16 cellular contexts compared by ENCODE assay signal in genomic region chr9:112917987-112918362, GRCh38. TPM values are rescaled to one million over a fixed set of nuclear protein-coding genes. Genes with fewer than 3 reads are reported as not detected.
DNase-seq lines count a peak whose midpoint lies in the region; ATAC-seq and TF ChIP-seq lines count a peak whose summit lies in the region.
"Had no signal": no experiment of that assay in that cellular context is flagged by ENCODE, and none has a peak within 500 bp of the region (broad histone marks: within the 10 kb centered on the region; RNA-seq: fewer than 3 reads in every experiment).

No MANE protein-coding gene starts in this region.

- peak overlapping the region; percentile 55 for H3K4me2 ChIP-seq in HCT116 (ENCODE audit: low read length)
- H3K4me2 ChIP-seq: BLaER1 treated with 17β-estradiol and CSF1 and Interleukin-3, amounts not matched to agents 10 nM and 100 nM had no signal

- TF ChIP-seq RAD21 in HCT116 (IDR thresholded peaks at IDR 0.05; ENCODE audit: low read depth) = no peak

- H3K9me2 ChIP-seq in HCT116 (ENCODE audit: insufficient read depth) = no peaks in the 10 kb centered on the region; the same call in 1 of the 2 replicates

- H2AFZ ChIP-seq in HCT116 (ENCODE audit: low read depth, low read length, poor library complexity, severe bottlenecking) = no peak overlapping the region

- H3K9me3 ChIP-seq in HCT116 (ENCODE audit: control insufficient read depth in 1 of 2, insufficient read depth in 1 of 2, low read depth in 1 of 2, low read length in 2 of 2) = no peaks in the 10 kb centered on the region
- H3K9me3 ChIP-seq in RWPE2 (ENCODE audit: severe bottlenecking) = no peaks in the 10 kb centered on the region
- H3K9me3 ChIP-seq in transverse colon = no peaks in the 10 kb centered on the region
- H3K9me3 ChIP-seq: BLaER1 treated with 17β-estradiol and CSF1 and Interleukin-3, amounts not matched to agents 10 nM and 100 nM had no signal

- WGBS in transverse colon (ENCODE audit: low coverage in 1 of 2), 2 donors = 20 to 50% methylated on average over 1 of the region's 1 CpG

- BruUV-seq in HCT116 (replicated peaks; lab: Mats Ljungman, UMichigan) = no TSS peak

- DNase-seq in HCT116 (ENCODE audit: low read depth, low spot score) = no peak
- DNase-seq in RWPE2 (ENCODE audit: low spot score) = no peak
- DNase-seq in left colon = no peak
- no peak for DNase-seq in transverse colon
- no peak for DNase-seq in NCI-H1436 treated with DMSO at 0.1 percent for 48 hours (lab: John Stamatoyannopoulos, UW)
- no peak for DNase-seq in SIG-M5 treated with dmso at 0.1 percent for 504 hours (lab: John Stamatoyannopoulos, UW; ENCODE audit: unreplicated experiment)
- DNase-seq: ACHN; CD4-positive, CD25-positive, alpha-beta regulatory T cell; DMS79 treated with DMSO at 0.1 percent for 48 hours; EL; GOT3; H9 had no signal

- CTCF ChIA-PET in HCT116 (lab: Charles Lee) = interaction anchor here (1.2 to 2.3 kb wide), 2 partner anchors 15 to 195 kb away, joined by 4 to 10 read pairs; no protein-coding TSS in a partner anchor

- H3K27me3 ChIP-seq in HCT116 (ENCODE audit: insufficient read depth, low read length) (no peaks in the 10 kb centered on the region), RWPE2 (ENCODE audit: insufficient read depth, poor library complexity, severe bottlenecking) (no peaks in the 10 kb centered on the region), transverse colon (no peaks in the 10 kb centered on the region)
- H3K27me3 ChIP-seq: BLaER1 treated with 17β-estradiol and CSF1 and Interleukin-3, amounts not matched to agents 10 nM and 100 nM had no signal

- TF ChIP-seq EP300 in transverse colon (IDR thresholded peaks at IDR 0.05; ENCODE audit: low read depth) = no peak

- TF ChIP-seq CTCF in HCT116 (IDR thresholded peaks at IDR 0.05 in 2 of 3, conservative IDR thresholded peaks at IDR 0.05 in 1 of 3; ENCODE audit: borderline replicate concordance in 1 of 3, insufficient read depth in 1 of 3, low read depth in 2 of 3, low read length in 2 of 3) = no peak
- no peak for TF ChIP-seq CTCF in RWPE2 (IDR thresholded peaks at IDR 0.05; ENCODE audit: poor library complexity, severe bottlenecking)
- no peak for TF ChIP-seq CTCF in transverse colon (IDR thresholded peaks at IDR 0.05)

- no peaks in the 10 kb centered on the region for H4K20me1 ChIP-seq in HCT116 (ENCODE audit: insufficient read depth)
- H4K20me1 ChIP-seq: BLaER1 treated with 17β-estradiol and CSF1 and Interleukin-3, amounts not matched to agents 10 nM and 100 nM had no signal

- ATAC-seq in HCT116 (peak; percentile 15; the same call in 1 of the 2 replicates), RWPE2 (ENCODE audit: low read depth) (0 out of 3 replicates have a peak, but pooled peaks have one; percentile 12), left colon (peak; percentile 39), HG03108 (IDR thresholded peaks at IDR 0.05; ENCODE audit: unreplicated experiment) (no peak)
- ATAC-seq: HepG2 had no signal

- in situ Hi-C loops in transverse colon (cut with MboI; ENCODE audit: low pct_ligation_motif_present in 1 of 4, low pct_unique_long_range_greater_than_20kb in 1 of 4, low sequenced_read_pairs in 3 of 4) = loop anchor here in 2 of 4 donors (25.0 kb wide), 2 partner anchors 194 to 219 kb away; no protein-coding TSS in a partner anchor

- intact Hi-C loops in HCT116 (cut with micrococcal nuclease) (no loop called here), left colon (cut with DNase I, micrococcal nuclease) (no loop called here), transverse colon (cut with DNase I; ENCODE audit: low total_unique reads) (no loop called here)

- H3K4me3 ChIP-seq in HCT116 (replicated peaks in 1 of 2; ENCODE audit: low read depth in 1 of 2, low read length in 2 of 2) = no peak overlapping the region
- H3K4me3 ChIP-seq in RWPE2 (ENCODE audit: severe bottlenecking) = no peak overlapping the region
- no peak overlapping the region for H3K4me3 ChIP-seq in transverse colon
- H3K4me3 ChIP-seq: BLaER1 treated with 17β-estradiol and CSF1 and Interleukin-3, amounts not matched to agents 10 nM and 100 nM had no signal

- H3K27ac ChIP-seq in HCT116 (ENCODE audit: low read depth, low read length) = no peak overlapping the region
- no peak overlapping the region for H3K27ac ChIP-seq in RWPE2 (ENCODE audit: poor library complexity, severe bottlenecking)
- peak overlapping the region; percentile 4 to 66 (median 42) for H3K27ac ChIP-seq in transverse colon
- H3K27ac ChIP-seq: BLaER1 treated with 17β-estradiol and CSF1 and Interleukin-3, amounts not matched to agents 10 nM and 100 nM had no signal

- peaks cover 0 to 16% of the 10 kb centered on the region in 2 experiments; a peak in 2 of 4 replicates for H3K4me1 ChIP-seq in HCT116 (ENCODE audit: control insufficient read depth in 1 of 2, insufficient read depth in 2 of 2, low read length in 2 of 2)
- no peaks in the 10 kb centered on the region for H3K4me1 ChIP-seq in RWPE2 (ENCODE audit: insufficient read depth, poor library complexity, severe bottlenecking)
- peaks cover 0 to 17% (median 8%) of the 10 kb centered on the region in 4 donors for H3K4me1 ChIP-seq in transverse colon

- TF ChIP-seq POLR2A in HCT116 (IDR thresholded peaks at IDR 0.05; ENCODE audit: borderline replicate concordance, extremely low read depth, insufficient read depth, insufficient read length) = no peak
- TF ChIP-seq POLR2A in transverse colon (IDR thresholded peaks at IDR 0.05) = no peak

- POLR2A ChIA-PET in HCT116 (lab: Charles Lee) = no interaction called here

- no peaks in the 10 kb centered on the region for H3K79me2 ChIP-seq in HCT116 (ENCODE audit: insufficient read depth, low read length)

- no peak overlapping the region for H3K9ac ChIP-seq in HCT116 (ENCODE audit: low read length)
- H3K9ac ChIP-seq: BLaER1 treated with 17β-estradiol and CSF1 and Interleukin-3, amounts not matched to agents 10 nM and 100 nM had no signal

- RAD21 ChIA-PET in HCT116 (lab: Charles Lee; ENCODE audit: low non-redundant PET in 1 of 2, low total read pairs in 2 of 2, uncharacterized antibody in 2 of 2, unreplicated experiment in 2 of 2) = no interaction called here

- no peaks in the 10 kb centered on the region for H3K36me3 ChIP-seq in HCT116 (ENCODE audit: control insufficient read depth in 1 of 2, insufficient read depth in 2 of 2, low read length in 2 of 2)
- no peaks in the 10 kb centered on the region for H3K36me3 ChIP-seq in RWPE2 (ENCODE audit: low read depth)
- no peaks in the 10 kb centered on the region for H3K36me3 ChIP-seq in transverse colon
- H3K36me3 ChIP-seq: BLaER1 treated with 17β-estradiol and CSF1 and Interleukin-3, amounts not matched to agents 10 nM and 100 nM had no signal

TF ChIP-seq in HCT116, 20 proteins besides CTCF, POLR2A, EP300 and RAD21:
- TF ChIP-seq ATF3 (IDR thresholded peaks at IDR 0.05) = 0 out of 2 replicates have a peak, but pooled peaks have one; percentile 7
- no peak for TF ChIP-seq POLR2AphosphoS5 (IDR thresholded peaks at IDR 0.05; ENCODE audit: low read depth, low read length)
- TF ChIP-seq EGR1 (IDR thresholded peaks at IDR 0.05; ENCODE audit: low read depth) = no peak
- no peak for TF ChIP-seq SIN3A (IDR thresholded peaks at IDR 0.05; ENCODE audit: low read depth)

RNA-seq across cellular contexts. Expression of gene SLC46A2, which starts 27.3 kb away (rescaled TPM):
- total RNA-seq in HCT116 (2021; ENCODE audit: unreplicated experiment) = not detected
- polyA plus RNA-seq in HCT116 (2012) = 0.05 and 0.10 TPM in 2 replicates
- not detected for total RNA-seq in left colon
- not detected for total RNA-seq in transverse colon
- total RNA-seq: A172; CD4-positive, CD25-positive, alpha-beta regulatory T cell; H9; HepG2 had no signal
- polyA plus RNA-seq: HepG2 had no signal

Comparison
In these comparisons a context has a peak if more than half of its experiments do, and no peak if none do; other contexts are left out.
1. H3K27ac ChIP-seq: peak in transverse colon (4 of 4); none in HCT116 (single experiment) and RWPE2 (single experiment).